In the genomic region with DNA sequence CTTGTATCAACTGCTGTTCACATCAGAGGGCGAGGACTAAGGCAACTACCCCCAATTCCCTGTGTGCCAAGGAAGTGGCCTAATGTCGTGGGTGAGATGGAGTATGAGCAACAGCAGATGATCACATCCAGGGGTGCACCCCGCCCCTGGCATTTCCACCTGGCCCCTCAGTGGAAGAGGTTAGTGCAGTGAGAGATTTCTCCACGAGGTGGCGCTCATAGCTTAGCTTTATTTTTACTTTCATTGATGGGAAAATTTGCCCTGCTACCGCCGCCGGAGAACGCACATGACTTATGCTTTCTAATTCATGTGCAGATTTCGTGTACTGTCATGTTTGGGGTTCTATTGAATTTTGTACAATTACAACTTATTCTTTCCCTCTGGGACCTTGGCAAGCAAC, we compare ENCODE assay signal across 9 cellular contexts.
A peak's percentile ranks its signal among the peaks of the same experiment; 100 is the strongest.
DNase-seq lines count a peak whose midpoint lies in the region; ATAC-seq lines count a peak whose summit lies in the region.
"Had no signal": no experiment of that assay in that cellular context is flagged by ENCODE, and none has a peak within 500 bp of the region (broad histone marks: within the 10 kb centered on the region; RNA-seq: fewer than 3 reads in every experiment).

No MANE protein-coding gene starts in this region.

- no peaks in the 10 kb centered on the region for H3K9me3 ChIP-seq in iPS-18a (ENCODE audit: control insufficient read depth, low read depth, low read length)

- no peaks in the 10 kb centered on the region for H3K27me3 ChIP-seq in iPS-18a (ENCODE audit: control insufficient read depth, insufficient read depth, low read length)

- H3K36me3 ChIP-seq in iPS-18a (ENCODE audit: control insufficient read depth, low read depth, low read length), result no peaks in the 10 kb centered on the region

- peak overlapping the region; percentile 21 for H3K4me3 ChIP-seq in iPS-18a (ENCODE audit: low read length)

- peak; percentile 11 for DNase-seq in DMS 273 treated with DMSO at 0.1 percent for 48 hours (lab: John Stamatoyannopoulos, UW)
- DNase-seq in KG1 (lab: John Stamatoyannopoulos, UW), result peak; percentile 46
- DNase-seq in OCI-M1 (lab: John Stamatoyannopoulos, UW), result peak; percentile 80
- peak in 52 of 58 donors; percentile 5 to 78 (median 38) for DNase-seq in anterior cingulate cortex (lab: John Stamatoyannopoulos, UW)
- DNase-seq in stimulated activated CD4-positive, alpha-beta T cell treated with anti-CD3 and anti-CD28 coated beads, Interleukin-1b, Interleukin-23, amount 100 ng/mL, for 24 hours (ENCODE audit: low read depth in 4 of 4, low spot score in 1 of 4), result peak; percentile 5 to 28 (median 15)
- DNase-seq in cortex of kidney (lab: John Stamatoyannopoulos, UW), result no peak

- peak; percentile 77 for ATAC-seq in GM21423 (IDR thresholded peaks at IDR 0.05; ENCODE audit: unreplicated experiment)
- ATAC-seq: naive thymus-derived CD8-positive, alpha-beta T cell had no signal

- H3K9ac ChIP-seq in iPS-18a (ENCODE audit: low read length), result no peak overlapping the region

- no peaks in the 10 kb centered on the region for H3K4me1 ChIP-seq in iPS-18a (ENCODE audit: control insufficient read depth, low read depth, low read length)

- no peak overlapping the region for H3K27ac ChIP-seq in iPS-18a (ENCODE audit: low read length)
